9 cellular contexts compared by ENCODE assay signal in genomic region chr13:27622881-27623280, GRCh38. TPM values are rescaled to one million over a fixed set of nuclear protein-coding genes. Genes with fewer than 3 reads are reported as not detected.
DNase-seq lines count a peak whose midpoint lies in the region; ATAC-seq and TF ChIP-seq lines count a peak whose summit lies in the region.
"Had no signal": no experiment of that assay in that cellular context is flagged by ENCODE, and none has a peak within 500 bp of the region (broad histone marks: within the 10 kb centered on the region; RNA-seq: fewer than 3 reads in every experiment).

No MANE protein-coding gene starts in this region.

- H3K4me2 ChIP-seq in DOHH2 (ENCODE audit: low read length) = peak overlapping the region; percentile 91
- H3K4me2 ChIP-seq in Loucy (ENCODE audit: low read depth, low read length, poor library complexity, severe bottlenecking) = peak overlapping the region; percentile 98

- H3K9me2 ChIP-seq in DOHH2 (replicated peaks; ENCODE audit: control insufficient read depth, low read length) = no peaks in the 10 kb centered on the region
- H3K9me2 ChIP-seq in Loucy (replicated peaks; ENCODE audit: low read depth, low read length) = no peaks in the 10 kb centered on the region

- peak overlapping the region in 7 of 10 donors; percentile 40 to 96 (median 88) for H3K27ac Mint-ChIP-seq in naive thymus-derived CD8-positive, alpha-beta T cell

- no peak for ATAC-seq in naive thymus-derived CD8-positive, alpha-beta T cell
- no peak for ATAC-seq in GM18502 (IDR thresholded peaks at IDR 0.05; ENCODE audit: poor library complexity, unreplicated experiment)

- H3K9me3 Mint-ChIP-seq in naive thymus-derived CD8-positive, alpha-beta T cell = no peaks in the 10 kb centered on the region

- H3K27me3 Mint-ChIP-seq in naive thymus-derived CD8-positive, alpha-beta T cell = no peaks in the 10 kb centered on the region

- peak overlapping the region; percentile 88 for H3K4me3 ChIP-seq in DOHH2 (ENCODE audit: low read length)
- H3K4me3 ChIP-seq in Loucy (ENCODE audit: low read length, poor library complexity, severe bottlenecking) = peak overlapping the region; percentile 89
- H3K4me3 ChIP-seq in brain microvascular endothelial cell (ENCODE audit: low read depth, low read length) = peak overlapping the region; percentile 79
- peak overlapping the region in 1 of 2 donors; percentile 95 for H3K4me3 ChIP-seq in ascending aorta

- H3K9me3 ChIP-seq in DOHH2 (ENCODE audit: control insufficient read depth, insufficient read depth, low read length) (no peaks in the 10 kb centered on the region), Loucy (ENCODE audit: insufficient read depth, low read depth, low read length) (no peaks in the 10 kb centered on the region), ascending aorta (no peaks in the 10 kb centered on the region)

- H3K4me1 ChIP-seq in DOHH2 (ENCODE audit: control insufficient read depth, low read length) (peaks cover 43% of the 10 kb centered on the region), Loucy (ENCODE audit: insufficient read depth, low read length, poor library complexity, severe bottlenecking) (peaks cover 74% of the 10 kb centered on the region), ascending aorta (peaks cover 0 to 14% of the 10 kb centered on the region in 2 donors)

- POLR2A ChIA-PET in naive thymus-derived CD8-positive, alpha-beta T cell (lab: Charles Lee) = interaction anchor here (0.8 to 4.1 kb wide), 5 partner anchors 9 to 1401 kb away, joined by 3 to 106 read pairs (median 4); partner anchors contain the start of genes GTF3A, MTIF3 and RNF6

- H3F3A ChIP-seq in DOHH2 (ENCODE audit: control insufficient read depth, insufficient read depth) = peaks cover 8% of the 10 kb centered on the region
- H3F3A ChIP-seq in Loucy (ENCODE audit: low read depth) = no peaks in the 10 kb centered on the region

- peak overlapping the region; percentile 83 to 97 (median 92) for H3K4me3 Mint-ChIP-seq in naive thymus-derived CD8-positive, alpha-beta T cell

- TF ChIP-seq CTCF in DOHH2 (IDR thresholded peaks at IDR 0.05; ENCODE audit: low read depth, low read length, poor library complexity, severe bottlenecking) (no peak), Loucy (conservative IDR thresholded peaks at IDR 0.05; ENCODE audit: low read length) (no peak), brain microvascular endothelial cell (IDR thresholded peaks at IDR 0.05; ENCODE audit: low read depth, low read length, missing control alignments) (no peak), ascending aorta (IDR thresholded peaks at IDR 0.05) (no peak)

- H3K79me2 ChIP-seq in DOHH2 (ENCODE audit: control insufficient read depth, low read length) = peaks cover 90% of the 10 kb centered on the region
- peaks cover 91% of the 10 kb centered on the region for H3K79me2 ChIP-seq in Loucy (ENCODE audit: insufficient read depth, low read length)

- in situ Hi-C loops in brain microvascular endothelial cell (cut with HindIII; ENCODE audit: low pct_ligation_motif_present, low sequenced_read_pairs) = no loop called here

- H3K36me3 Mint-ChIP-seq in naive thymus-derived CD8-positive, alpha-beta T cell = peaks cover 5 to 42% (median 8%) of the 10 kb centered on the region in 3 donors

- H4K20me1 ChIP-seq in DOHH2 (ENCODE audit: control insufficient read depth, insufficient read depth, low read depth, low read length) (peaks cover 22% of the 10 kb centered on the region), Loucy (ENCODE audit: insufficient read depth, low read length, poor library complexity, severe bottlenecking) (peaks cover 78% of the 10 kb centered on the region)

- intact Hi-C loops in ascending aorta (cut with DNase I) = loop anchor here (5.0 to 10.0 kb wide), 6 partner anchors 248 to 1972 kb away; partner anchors contain the start of genes PAN3, RASL11A, RPL21 and SLC7A1

- peak overlapping the region; percentile 86 for H3K9ac ChIP-seq in Loucy (ENCODE audit: low read depth, low read length, poor library complexity, severe bottlenecking)

- peaks cover 34 to 79% (median 74%) of the 10 kb centered on the region in 4 donors for H3K4me1 Mint-ChIP-seq in naive thymus-derived CD8-positive, alpha-beta T cell

- no peaks in the 10 kb centered on the region for H3K27me3 ChIP-seq in DOHH2 (ENCODE audit: control insufficient read depth, low read length)
- H3K27me3 ChIP-seq in Loucy (ENCODE audit: insufficient read depth, low read length, poor library complexity, severe bottlenecking) = no peaks in the 10 kb centered on the region
- H3K27me3 ChIP-seq in brain microvascular endothelial cell (replicated peaks) = no peaks in the 10 kb centered on the region
- H3K27me3 ChIP-seq in ascending aorta = no peaks in the 10 kb centered on the region

- H2AFZ ChIP-seq in Loucy (ENCODE audit: low read length) = no peak overlapping the region

- H3K36me3 ChIP-seq in DOHH2 (ENCODE audit: control insufficient read depth, low read length) = peaks cover 59% of the 10 kb centered on the region
- no peaks in the 10 kb centered on the region for H3K36me3 ChIP-seq in Loucy (ENCODE audit: insufficient read depth, low read length)
- H3K36me3 ChIP-seq in brain microvascular endothelial cell (replicated peaks) = peaks cover 6% of the 10 kb centered on the region
- peaks cover 0 to 6% of the 10 kb centered on the region in 2 donors for H3K36me3 ChIP-seq in ascending aorta

- DNase-seq in brain microvascular endothelial cell (no peak), ascending aorta (ENCODE audit: low spot score in 2 of 2) (no peak), NCI-H1930 (lab: John Stamatoyannopoulos, UW) (no peak), ecto neural progenitor cell (ENCODE audit: low spot score) (no peak)
- no peak for DNase-seq in naive thymus-derived CD8-positive, alpha-beta T cell
- DNase-seq: NCI-H2107 had no signal

- H3K27ac ChIP-seq in DOHH2 (ENCODE audit: low read depth, low read length) (no peak overlapping the region), brain microvascular endothelial cell (no peak overlapping the region), ascending aorta (no peak overlapping the region)

RNA-seq across cellular contexts. Expression of gene POLR1D, which starts 1.2 kb away (rescaled TPM):
- 100 to 1,000 TPM; 160 to 165 TPM for total RNA-seq in naive thymus-derived CD8-positive, alpha-beta T cell
- polyA plus RNA-seq in naive thymus-derived CD8-positive, alpha-beta T cell = 100 to 1,000 TPM; 115 to 136 (median 126) TPM
- total RNA-seq in ascending aorta = 91.2 TPM

RNA-seq across cellular contexts. Expression of gene LNX2, which starts 2.6 kb away (rescaled TPM):
- total RNA-seq in naive thymus-derived CD8-positive, alpha-beta T cell = 10 to 100 TPM; 10.0 to 10.8 TPM
- polyA plus RNA-seq in naive thymus-derived CD8-positive, alpha-beta T cell = 1 to 10 TPM; 2.5 to 3.1 (median 2.8) TPM
- 3.7 TPM for total RNA-seq in ascending aorta
